Comparison of ENCODE assay signal across 34 cellular contexts in the genomic region with DNA sequence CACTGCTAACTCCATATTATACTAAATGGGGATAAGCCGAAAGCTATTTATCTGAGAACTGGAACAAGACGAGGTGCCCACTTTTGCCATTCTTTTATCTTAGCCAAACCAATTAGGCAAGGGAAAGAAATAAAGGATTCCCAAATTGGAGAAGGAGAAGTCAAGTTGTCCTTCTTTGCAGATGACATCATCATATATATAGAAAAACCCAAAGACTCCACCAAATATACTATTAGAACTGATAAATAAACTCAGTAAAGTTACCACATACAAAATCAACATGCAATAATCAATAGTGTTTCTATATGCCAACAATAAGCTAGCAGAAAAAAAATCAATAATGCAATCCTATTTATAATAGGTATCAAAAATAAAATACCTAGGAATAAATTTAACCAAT.
"Had no signal": no experiment of that assay in that cellular context is flagged by ENCODE, and none has a peak within 500 bp of the region (broad histone marks: within the 10 kb centered on the region; RNA-seq: fewer than 3 reads in every experiment).

No MANE protein-coding gene starts in this region.

- DNase-seq: activated effector memory CD4-positive, alpha-beta T cell treated with anti-CD3 and anti-CD28 coated beads, Interleukin-2, amount 50 U/mL, for 16 hours; activated effector memory CD4-positive, alpha-beta T cell treated with Interleukin-2 at 50 U/mL for 16 hours; activated gamma-delta T cell; activated gamma-delta T cell treated with Interleukin-2 at 50 U/mL for 16 hours; activated naive CD4-positive, alpha-beta T cell; activated naive CD4-positive, alpha-beta T cell treated with anti-CD3 and anti-CD28 coated beads for 36 hours; activated naive CD4-positive, alpha-beta T cell treated with anti-CD3 and anti-CD28 coated beads, Interleukin-2, amount 10 ng/mL, durations not matched to agents 7 days and 5 days; activated naive CD4-positive, alpha-beta T cell treated with anti-CD3 and anti-CD28 coated beads, Interleukin-2, amount 50 U/mL, for 16 hours; activated naive CD4-positive, alpha-beta T cell treated with Interleukin-2 at 50 U/mL for 16 hours; activated naive CD8-positive, alpha-beta T cell treated with anti-CD3 and anti-CD28 coated beads for 36 hours; activated naive CD8-positive, alpha-beta T cell treated with anti-CD3 and anti-CD28 coated beads, Interleukin-2, amount 10 ng/mL, durations not matched to agents 7 days and 5 days; activated naive CD8-positive, alpha-beta T cell treated with anti-CD3 and anti-CD28 coated beads, Interleukin-2, amount 50 U/mL, for 24 hours; activated T-cell treated with anti-CD3 and anti-CD28 coated beads, Interleukin-2, amount 50 U/mL, for 1 hour; activated T-cell treated with anti-CD3 and anti-CD28 coated beads, Interleukin-2, amount 50 U/mL, for 24 hours; activated T-cell treated with anti-CD3 and anti-CD28 coated beads, Interleukin-2, amount 50 U/mL, for 4 hours; activated T-cell treated with anti-CD3 and anti-CD28 coated beads, Interleukin-2, amount 50 U/mL, for 48 hours; activated T-cell treated with anti-CD3 and anti-CD28 coated beads, Interleukin-2, amount 50 U/mL, for 72 hours; adrenal gland; amniotic stem cell; amygdala; anterior cingulate cortex; aorta; body of pancreas; brain microvascular endothelial cell; caudate nucleus; central memory CD4-positive, alpha-beta T cell; cerebellar nuclear complex had no signal

- ATAC-seq: activated naive CD4-positive, alpha-beta T cell treated with anti-CD3 and anti-CD28 coated beads, Interleukin-2, amount 50 U/mL, for 72 hours; activated naive CD8-positive, alpha-beta T cell treated with anti-CD3 and anti-CD28 coated beads, Interleukin-2, amount 50 U/mL, for 24 hours; activated T-cell treated with anti-CD3 and anti-CD28 coated beads, Interleukin-2, amount 50 U/mL, for 4 hours; activated T-cell treated with anti-CD3 and anti-CD28 coated beads, Interleukin-2, amount 50 U/mL, for 72 hours; activated T-helper 17 cell treated with anti-CD3 and anti-CD28 coated beads, Interleukin-2, amount 50 U/mL, for 72 hours; body of pancreas had no signal

- H3K4me1 ChIP-seq: adrenal gland, ascending aorta, body of pancreas, breast epithelium had no signal

- H3K27ac ChIP-seq: adrenal gland, ascending aorta, body of pancreas, brain microvascular endothelial cell, breast epithelium, cardiac muscle cell had no signal

- H3K36me3 ChIP-seq: adrenal gland, ascending aorta, brain microvascular endothelial cell, breast epithelium, cardiac muscle cell had no signal

- H3K9me3 ChIP-seq: adrenal gland, ascending aorta, body of pancreas, breast epithelium had no signal

- H3K4me3 ChIP-seq: adrenal gland, ascending aorta, body of pancreas, breast epithelium, cardiac muscle cell had no signal

- FAIRE-seq: astrocyte, bronchial epithelial cell had no signal

- H3K27me3 ChIP-seq: adrenal gland, ascending aorta, body of pancreas, brain microvascular endothelial cell, breast epithelium, cardiac muscle cell had no signal
